23 cellular contexts compared by ENCODE assay signal in genomic region chr3:38998086-38998485, GRCh38. TPM values are rescaled to one million over a fixed set of nuclear protein-coding genes. Genes with fewer than 3 reads are reported as not detected.
"Had no signal": no experiment of that assay in that cellular context is flagged by ENCODE, and none has a peak within 500 bp of the region (broad histone marks: within the 10 kb centered on the region; RNA-seq: fewer than 3 reads in every experiment).

No MANE protein-coding gene starts in this region.

- H3K4me3 ChIP-seq: SK-N-MC had no signal

- H3K27ac ChIP-seq: SK-N-MC, VCaP had no signal

- DNase-seq: activated CD4-positive, alpha-beta memory T cell treated with anti-CD3 and anti-CD28 coated beads, Interleukin-2, amount 10 ng/mL, durations not matched to agents 7 days and 5 days; activated CD4-positive, alpha-beta T cell treated with anti-CD3 and anti-CD28 coated beads, Interleukin-2, amount 10 ng/mL, durations not matched to agents 7 days and 5 days; activated CD4-positive, CD25-positive, alpha-beta regulatory T cell; activated gamma-delta T cell; activated naive CD4-positive, alpha-beta T cell treated with anti-CD3 and anti-CD28 coated beads for 36 hours; activated T-cell treated with anti-CD3 and anti-CD28 coated beads for 4 hours; activated T-cell treated with anti-CD3 and anti-CD28 coated beads, Interleukin-2, amount 50 U/mL, for 48 hours; amygdala; Karpas-422; NCI-H1105 treated with DMSO at 0.1 percent for 48 hours; NCI-H1436 treated with DMSO at 0.1 percent for 48 hours; NCI-H187; NCI-H2081 treated with DMSO at 0.1 percent for 48 hours; NCI-H446; NCI-H524; RPMI8226; T-cell; T-helper 2 cell; T1000 had no signal

- ATAC-seq: activated T-helper 17 cell treated with anti-CD3 and anti-CD28 coated beads, Interleukin-2, amount 50 U/mL, for 72 hours; Right ventricle myocardium inferior; T-cell had no signal

RNA-seq across cellular contexts. Expression of gene SCN11A, which starts 53.7 kb away (rescaled TPM):
- total RNA-seq: activated CD4-positive, alpha-beta memory T cell treated with anti-CD3 and anti-CD28 coated beads, Interleukin-2, amount 10 ng/mL, durations not matched to agents 7 days and 5 days had no signal
